Comparison of ENCODE assay signal across 19 cellular contexts in the genomic region with DNA sequence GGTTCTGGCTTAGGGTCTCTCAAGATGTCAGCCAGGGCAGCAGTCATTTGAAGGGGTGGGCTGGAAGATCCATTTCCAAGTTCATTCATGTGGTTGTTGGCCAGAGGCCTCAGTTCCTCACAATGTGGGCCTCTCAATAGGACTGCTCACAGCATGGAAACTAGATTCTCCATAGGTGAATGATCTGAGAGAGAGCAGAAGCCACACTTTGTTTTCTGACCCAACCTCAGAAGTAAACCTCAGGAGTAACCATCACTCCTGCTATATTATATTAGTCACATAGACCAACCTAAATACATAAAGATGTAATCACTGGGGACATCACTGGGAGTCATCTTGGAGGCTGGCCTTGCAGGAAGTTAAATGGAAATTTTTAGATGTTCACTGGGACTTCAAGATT. TPM values are rescaled to one million over a fixed set of nuclear protein-coding genes. Genes with fewer than 3 reads are reported as not detected.
A peak's percentile ranks its signal among the peaks of the same experiment; 100 is the strongest.
DNase-seq lines count a peak whose midpoint lies in the region; ATAC-seq, FAIRE-seq and TF ChIP-seq lines count a peak whose summit lies in the region.
"Had no signal": no experiment of that assay in that cellular context is flagged by ENCODE, and none has a peak within 500 bp of the region (broad histone marks: within the 10 kb centered on the region; RNA-seq: fewer than 3 reads in every experiment).

No MANE protein-coding gene starts in this region.

- CTCF ChIA-PET in activated CD4-positive, alpha-beta memory T cell treated with anti-CD3 and anti-CD28 coated beads for 36 hours (lab: Charles Lee), result interaction anchor here (1.0 to 1.3 kb wide), 3 partner anchors 19 to 60 kb away, joined by 3 to 4 read pairs (median 3); no protein-coding TSS in a partner anchor
- CTCF ChIA-PET in activated CD4-positive, alpha-beta memory T cell treated with anti-CD3 and anti-CD28 coated beads, Interleukin-2, amount 10 ng/mL, durations not matched to agents 7 days and 5 days (lab: Charles Lee), result no interaction called here

- no peaks in the 10 kb centered on the region for H3K27me3 Mint-ChIP-seq in activated CD4-positive, alpha-beta memory T cell treated with anti-CD3 and anti-CD28 coated beads for 36 hours
- H3K27me3 Mint-ChIP-seq in activated CD4-positive, alpha-beta memory T cell treated with anti-CD3 and anti-CD28 coated beads, Interleukin-2, amount 10 ng/mL, durations not matched to agents 7 days and 5 days, result no peaks in the 10 kb centered on the region
- H3K27me3 Mint-ChIP-seq in activated T-helper 17 cell treated with anti-CD3 and anti-CD28 coated beads, Interleukin-2, amount 50 U/mL, for 72 hours, result no peaks in the 10 kb centered on the region
- no peaks in the 10 kb centered on the region for H3K27me3 Mint-ChIP-seq in stimulated activated naive B cell treated with anti-CD40 and anti-IgM and Interleukin-4, amounts not matched to agents 10 μg/mL and 1 μg/mL and 100 μg/mL, for 72 hours

- FAIRE-seq in GM12891 (lab: Jason Lieb, UNC), result peak; percentile 13
- FAIRE-seq: A549 had no signal

- POLR2A ChIA-PET in activated CD4-positive, alpha-beta memory T cell treated with anti-CD3 and anti-CD28 coated beads for 36 hours (lab: Charles Lee), result interaction anchor here (0.7 to 6.1 kb wide), 3 partner anchors 13 to 71 kb away, joined by 3 to 63 read pairs (median 3); no protein-coding TSS in a partner anchor
- POLR2A ChIA-PET in activated CD4-positive, alpha-beta memory T cell treated with anti-CD3 and anti-CD28 coated beads, Interleukin-2, amount 10 ng/mL, durations not matched to agents 7 days and 5 days (lab: Charles Lee), result no interaction called here

- peak; percentile 38 for DNase-seq in activated CD4-positive, alpha-beta memory T cell treated with anti-CD3 and anti-CD28 coated beads for 36 hours
- no peak for DNase-seq in activated CD4-positive, alpha-beta memory T cell treated with anti-CD3 and anti-CD28 coated beads, Interleukin-2, amount 10 ng/mL, durations not matched to agents 7 days and 5 days
- DNase-seq in GM12891 (ENCODE audit: insufficient read length, low spot score) (no peak), NCI-H446 treated with DMSO at 0.1 percent for 48 hours (lab: John Stamatoyannopoulos, UW) (no peak), RKO (ENCODE audit: low spot score) (no peak)
- no peak for DNase-seq in stimulated activated naive B cell treated with anti-CD40 and anti-IgM and Interleukin-4, amounts not matched to agents 10 μg/mL and 1 μg/mL and 100 μg/mL, for 72 hours
- DNase-seq: C1 segment of cervical spinal cord, DMS 273 treated with DMSO at 0.1 percent for 48 hours, H9, NCI-H1048, NCI-H146, NCI-H2081 treated with DMSO at 0.1 percent for 48 hours, SHP77 had no signal

- peaks cover 18% of the 10 kb centered on the region for H3K36me3 Mint-ChIP-seq in activated CD4-positive, alpha-beta memory T cell treated with anti-CD3 and anti-CD28 coated beads for 36 hours
- peaks cover 17% of the 10 kb centered on the region for H3K36me3 Mint-ChIP-seq in activated CD4-positive, alpha-beta memory T cell treated with anti-CD3 and anti-CD28 coated beads, Interleukin-2, amount 10 ng/mL, durations not matched to agents 7 days and 5 days (ENCODE audit: low read depth)
- H3K36me3 Mint-ChIP-seq in activated T-helper 17 cell treated with anti-CD3 and anti-CD28 coated beads, Interleukin-2, amount 50 U/mL, for 72 hours (ENCODE audit: low read depth), result peaks cover 52% of the 10 kb centered on the region
- H3K36me3 Mint-ChIP-seq in stimulated activated naive B cell treated with anti-CD40 and anti-IgM and Interleukin-4, amounts not matched to agents 10 μg/mL and 1 μg/mL and 100 μg/mL, for 72 hours, result peaks cover 7 to 26% of the 10 kb centered on the region in 2 donors

- peak overlapping the region; percentile 76 for H3K27ac Mint-ChIP-seq in activated CD4-positive, alpha-beta memory T cell treated with anti-CD3 and anti-CD28 coated beads for 36 hours
- no peak overlapping the region for H3K27ac Mint-ChIP-seq in activated CD4-positive, alpha-beta memory T cell treated with anti-CD3 and anti-CD28 coated beads, Interleukin-2, amount 10 ng/mL, durations not matched to agents 7 days and 5 days
- H3K27ac Mint-ChIP-seq in activated T-helper 17 cell treated with anti-CD3 and anti-CD28 coated beads, Interleukin-2, amount 50 U/mL, for 72 hours, result peak overlapping the region; percentile 62
- H3K27ac Mint-ChIP-seq in stimulated activated naive B cell treated with anti-CD40 and anti-IgM and Interleukin-4, amounts not matched to agents 10 μg/mL and 1 μg/mL and 100 μg/mL, for 72 hours, result no peak overlapping the region
- H3K27ac Mint-ChIP-seq: H9 had no signal

- H3K4me1 Mint-ChIP-seq in activated CD4-positive, alpha-beta memory T cell treated with anti-CD3 and anti-CD28 coated beads for 36 hours (ENCODE audit: low read depth), result peaks cover 74% of the 10 kb centered on the region
- H3K4me1 Mint-ChIP-seq in activated CD4-positive, alpha-beta memory T cell treated with anti-CD3 and anti-CD28 coated beads, Interleukin-2, amount 10 ng/mL, durations not matched to agents 7 days and 5 days, result peaks cover 57% of the 10 kb centered on the region
- peaks cover 43% of the 10 kb centered on the region for H3K4me1 Mint-ChIP-seq in activated T-helper 17 cell treated with anti-CD3 and anti-CD28 coated beads, Interleukin-2, amount 50 U/mL, for 72 hours
- H3K4me1 Mint-ChIP-seq in stimulated activated naive B cell treated with anti-CD40 and anti-IgM and Interleukin-4, amounts not matched to agents 10 μg/mL and 1 μg/mL and 100 μg/mL, for 72 hours, result peaks cover 26 to 39% of the 10 kb centered on the region in 2 donors
- H3K4me1 Mint-ChIP-seq: H9 had no signal

- no peak overlapping the region for H3K4me3 Mint-ChIP-seq in activated CD4-positive, alpha-beta memory T cell treated with anti-CD3 and anti-CD28 coated beads for 36 hours
- no peak overlapping the region for H3K4me3 Mint-ChIP-seq in activated CD4-positive, alpha-beta memory T cell treated with anti-CD3 and anti-CD28 coated beads, Interleukin-2, amount 10 ng/mL, durations not matched to agents 7 days and 5 days
- peak overlapping the region; percentile 9 for H3K4me3 Mint-ChIP-seq in activated T-helper 17 cell treated with anti-CD3 and anti-CD28 coated beads, Interleukin-2, amount 50 U/mL, for 72 hours
- no peak overlapping the region for H3K4me3 Mint-ChIP-seq in stimulated activated naive B cell treated with anti-CD40 and anti-IgM and Interleukin-4, amounts not matched to agents 10 μg/mL and 1 μg/mL and 100 μg/mL, for 72 hours
- H3K4me3 Mint-ChIP-seq: H9 had no signal

- TF ChIP-seq POLR2A in GM12891 (IDR thresholded peaks at IDR 0.05; ENCODE audit: low read depth, low read length), result no peak

- no peaks in the 10 kb centered on the region for H3K9me3 Mint-ChIP-seq in activated CD4-positive, alpha-beta memory T cell treated with anti-CD3 and anti-CD28 coated beads for 36 hours
- H3K9me3 Mint-ChIP-seq in activated CD4-positive, alpha-beta memory T cell treated with anti-CD3 and anti-CD28 coated beads, Interleukin-2, amount 10 ng/mL, durations not matched to agents 7 days and 5 days, result no peaks in the 10 kb centered on the region
- H3K9me3 Mint-ChIP-seq in activated T-helper 17 cell treated with anti-CD3 and anti-CD28 coated beads, Interleukin-2, amount 50 U/mL, for 72 hours, result no peaks in the 10 kb centered on the region
- H3K9me3 Mint-ChIP-seq in stimulated activated naive B cell treated with anti-CD40 and anti-IgM and Interleukin-4, amounts not matched to agents 10 μg/mL and 1 μg/mL and 100 μg/mL, for 72 hours, result no peaks in the 10 kb centered on the region
- H3K9me3 Mint-ChIP-seq: H9 had no signal

- intact Hi-C loops in activated CD4-positive, alpha-beta memory T cell treated with anti-CD3 and anti-CD28 coated beads for 36 hours (cut with micrococcal nuclease), result loop anchor here (5.0 kb wide), 2 partner anchors 55 to 100 kb away; no protein-coding TSS in a partner anchor

- ATAC-seq in activated T-helper 17 cell treated with anti-CD3 and anti-CD28 coated beads, Interleukin-2, amount 50 U/mL, for 72 hours (replicated peaks), result peak; percentile 78
- peak; percentile 58 to 64 for ATAC-seq in stimulated activated naive B cell treated with anti-CD40 and anti-IgM and Interleukin-4, amounts not matched to agents 10 μg/mL and 1 μg/mL and 100 μg/mL, for 72 hours (replicated peaks)
- ATAC-seq: A549, Panc1 had no signal

TF ChIP-seq in GM12891, 5 proteins besides CTCF, POLR2A, EP300 and RAD21:
- no peak for TF ChIP-seq TAF1 (IDR thresholded peaks at IDR 0.05; ENCODE audit: low read depth, low read length)
- peak; percentile 78 for TF ChIP-seq SPI1 (IDR thresholded peaks at IDR 0.05; ENCODE audit: low read depth, low read length)
TF ChIP-seq in GM12891: peak in this region for 1.

RNA-seq across cellular contexts. Expression of gene GBF1, which starts 42.2 kb away (rescaled TPM):
- 10 to 100 TPM; 42.2 to 44.0 TPM for total RNA-seq in activated CD4-positive, alpha-beta memory T cell treated with anti-CD3 and anti-CD28 coated beads for 36 hours
- 10 to 100 TPM; 42.4 to 43.1 TPM for total RNA-seq in activated CD4-positive, alpha-beta memory T cell treated with anti-CD3 and anti-CD28 coated beads, Interleukin-2, amount 10 ng/mL, durations not matched to agents 7 days and 5 days
- 22.7 TPM for polyA plus RNA-seq in GM12891 (2012; ENCODE audit: low read depth, missing spikeins)
- 10 to 100 TPM; 28.5 to 38.9 TPM for total RNA-seq in activated T-helper 17 cell treated with anti-CD3 and anti-CD28 coated beads, Interleukin-2, amount 50 U/mL, for 72 hours

RNA-seq across cellular contexts. Expression of gene PITX3, which starts 46.2 kb away (rescaled TPM):
- 1 to 10 TPM; 1.1 to 1.4 TPM for total RNA-seq in activated CD4-positive, alpha-beta memory T cell treated with anti-CD3 and anti-CD28 coated beads for 36 hours
- total RNA-seq in activated CD4-positive, alpha-beta memory T cell treated with anti-CD3 and anti-CD28 coated beads, Interleukin-2, amount 10 ng/mL, durations not matched to agents 7 days and 5 days, result not detected
- polyA plus RNA-seq in GM12891 (2012; ENCODE audit: low read depth, missing spikeins), result not detected
- under 1 TPM in 1 of 2 donors, not detected in 1; 0.17 TPM for total RNA-seq in activated T-helper 17 cell treated with anti-CD3 and anti-CD28 coated beads, Interleukin-2, amount 50 U/mL, for 72 hours
- total RNA-seq: Daoy, H9, HT-29, MCF 10A had no signal

Comparison
In these comparisons a context has a peak if more than half of its experiments do, and no peak if none do; other contexts are left out.
1. H3K27ac Mint-ChIP-seq: peak in activated CD4-positive, alpha-beta memory T cell treated with anti-CD3 and anti-CD28 coated beads for 36 hours (single experiment) and activated T-helper 17 cell treated with anti-CD3 and anti-CD28 coated beads, Interleukin-2, amount 50 U/mL, for 72 hours (single experiment); none in activated CD4-positive, alpha-beta memory T cell treated with anti-CD3 and anti-CD28 coated beads, Interleukin-2, amount 10 ng/mL, durations not matched to agents 7 days and 5 days (single experiment) and stimulated activated naive B cell treated with anti-CD40 and anti-IgM and Interleukin-4, amounts not matched to agents 10 μg/mL and 1 μg/mL and 100 μg/mL, for 72 hours (single experiment).